Comparison of ENCODE assay signal across 13 cellular contexts in genomic region chr14:102215522-102216250, GRCh38.
DNase-seq lines count a peak whose midpoint lies in the region; ATAC-seq and TF ChIP-seq lines count a peak whose summit lies in the region.
"Had no signal": no experiment of that assay in that cellular context is flagged by ENCODE, and none has a peak within 500 bp of the region (broad histone marks: within the 10 kb centered on the region; RNA-seq: fewer than 3 reads in every experiment).

No MANE protein-coding gene starts in this region.

- no peak overlapping the region for H3K4ac ChIP-seq in trophoblast cell (ENCODE audit: low read depth, low read length)

- peak overlapping the region; percentile 25 for H3K18ac ChIP-seq in trophoblast cell (ENCODE audit: low read length)

- no peak overlapping the region for H4K8ac ChIP-seq in trophoblast cell (ENCODE audit: low read depth, low read length)

- H3K4me3 ChIP-seq in fibroblast of lung (replicated peaks in 1 of 4; ENCODE audit: control extremely low read depth in 1 of 4, insufficient read depth in 1 of 4, low read depth in 3 of 4, low read length in 4 of 4) (no peak overlapping the region), trophoblast cell (ENCODE audit: low read depth, low read length) (no peak overlapping the region)
- H3K4me3 ChIP-seq: pancreas had no signal

- H3K79me1 ChIP-seq in trophoblast cell (ENCODE audit: low read length): no peaks in the 10 kb centered on the region

- POLR2A ChIA-PET in activated CD4-positive, alpha-beta memory T cell treated with anti-CD3 and anti-CD28 coated beads for 36 hours (lab: Charles Lee): no interaction called here

- H3K4me1 ChIP-seq in fibroblast of lung (ENCODE audit: control insufficient read depth, extremely low read depth, insufficient read depth, low read length): peaks cover 3% of the 10 kb centered on the region
- no peaks in the 10 kb centered on the region for H3K4me1 ChIP-seq in trophoblast cell (ENCODE audit: control insufficient read depth in 1 of 2, insufficient read depth in 2 of 2, low read length in 2 of 2)
- H3K4me1 ChIP-seq: pancreas had no signal

- H4K12ac ChIP-seq in trophoblast cell (ENCODE audit: low read depth, low read length): no peak overlapping the region

- intact Hi-C loops in activated CD4-positive, alpha-beta memory T cell treated with anti-CD3 and anti-CD28 coated beads for 36 hours (cut with micrococcal nuclease): no loop called here

- no peak overlapping the region for H2BK5ac ChIP-seq in trophoblast cell (ENCODE audit: low read depth, low read length, poor library complexity)

- H3K79me2 ChIP-seq in fibroblast of lung (ENCODE audit: control insufficient read depth, insufficient read depth, low read length) (peaks cover 5% of the 10 kb centered on the region), trophoblast cell (ENCODE audit: control insufficient read depth, insufficient read depth, low read length, poor library complexity) (no peaks in the 10 kb centered on the region)

- no peaks in the 10 kb centered on the region for H4K20me1 ChIP-seq in fibroblast of lung (ENCODE audit: control insufficient read depth, extremely low read depth, insufficient read depth, low read length)

- no peak overlapping the region for H3K14ac ChIP-seq in trophoblast cell (ENCODE audit: low read length)

- no peak overlapping the region for H4K91ac ChIP-seq in trophoblast cell (ENCODE audit: low read depth, low read length)

- no peaks in the 10 kb centered on the region for H3K36me3 ChIP-seq in fibroblast of lung (ENCODE audit: control insufficient read depth, insufficient read depth, low read length)
- peaks cover 24 to 25% of the 10 kb centered on the region in 2 experiments for H3K36me3 ChIP-seq in trophoblast cell (ENCODE audit: control insufficient read depth in 1 of 2, insufficient read depth in 2 of 2, low read length in 2 of 2)

- no peak overlapping the region for H2BK12ac ChIP-seq in trophoblast cell (ENCODE audit: low read length)

- H3K27me3 Mint-ChIP-seq in activated CD4-positive, alpha-beta memory T cell treated with anti-CD3 and anti-CD28 coated beads for 36 hours: no peaks in the 10 kb centered on the region
- no peaks in the 10 kb centered on the region for H3K27me3 Mint-ChIP-seq in activated CD8-positive, alpha-beta memory T cell treated with anti-CD3 and anti-CD28 coated beads, Interleukin-2, amount 10 ng/mL, durations not matched to agents 7 days and 5 days
- H3K27me3 Mint-ChIP-seq: activated CD4-positive, alpha-beta T cell treated with anti-CD3 and anti-CD28 coated beads for 36 hours; CD4-positive, CD25-positive, alpha-beta regulatory T cell had no signal

- H3K27ac Mint-ChIP-seq in activated CD4-positive, alpha-beta memory T cell treated with anti-CD3 and anti-CD28 coated beads for 36 hours: no peak overlapping the region
- no peak overlapping the region for H3K27ac Mint-ChIP-seq in activated CD8-positive, alpha-beta memory T cell treated with anti-CD3 and anti-CD28 coated beads, Interleukin-2, amount 10 ng/mL, durations not matched to agents 7 days and 5 days
- H3K27ac Mint-ChIP-seq: activated CD4-positive, alpha-beta T cell treated with anti-CD3 and anti-CD28 coated beads for 36 hours; CD4-positive, CD25-positive, alpha-beta regulatory T cell had no signal

- no peak overlapping the region for H2AK5ac ChIP-seq in trophoblast cell (ENCODE audit: low read length)

- no peak overlapping the region for H3K27ac ChIP-seq in fibroblast of lung (ENCODE audit: insufficient read depth, low read length)
- H3K27ac ChIP-seq in trophoblast cell (ENCODE audit: low read depth, low read length): no peak overlapping the region
- H3K27ac ChIP-seq: pancreas had no signal

- H3K27me3 ChIP-seq in fibroblast of lung (ENCODE audit: control insufficient read depth, insufficient read depth, low read length): no peaks in the 10 kb centered on the region
- H3K27me3 ChIP-seq in trophoblast cell (ENCODE audit: insufficient read depth, low read length): no peaks in the 10 kb centered on the region
- H3K27me3 ChIP-seq: pancreas had no signal

- peak; percentile 65 for DNase-seq in DMS53 treated with DMSO at 0.1 percent for 48 hours (lab: John Stamatoyannopoulos, UW; ENCODE audit: unreplicated experiment)
- DNase-seq in NCI-H510A treated with DMSO at 0.1 percent for 48 hours (lab: John Stamatoyannopoulos, UW): peak; percentile 76
- DNase-seq in fibroblast of lung (ENCODE audit: low read depth in 2 of 2): peak in 1 of 2 donors; percentile 31
- no peak for DNase-seq in trophoblast cell
- no peak for DNase-seq in activated gamma-delta T cell (lab: John Stamatoyannopoulos, UW)
- DNase-seq in activated CD4-positive, alpha-beta memory T cell treated with anti-CD3 and anti-CD28 coated beads for 36 hours: no peak
- no peak for DNase-seq in activated CD8-positive, alpha-beta memory T cell treated with anti-CD3 and anti-CD28 coated beads, Interleukin-2, amount 10 ng/mL, durations not matched to agents 7 days and 5 days
- DNase-seq: activated CD4-positive, alpha-beta T cell treated with anti-CD3 and anti-CD28 coated beads for 36 hours; activated naive CD4-positive, alpha-beta T cell; CD4-positive, CD25-positive, alpha-beta regulatory T cell; NCI-H2171 had no signal

- ATAC-seq in GM21390 (IDR thresholded peaks at IDR 0.05; ENCODE audit: unreplicated experiment): no peak
- ATAC-seq in activated CD8-positive, alpha-beta memory T cell treated with anti-CD3 and anti-CD28 coated beads, Interleukin-2, amount 10 ng/mL, durations not matched to agents 7 days and 5 days: no peak
- ATAC-seq: activated CD4-positive, alpha-beta T cell treated with anti-CD3 and anti-CD28 coated beads for 36 hours had no signal

- H3K23ac ChIP-seq in trophoblast cell (ENCODE audit: low read length): no peak overlapping the region

- H2AFZ ChIP-seq in fibroblast of lung (ENCODE audit: low read length) (no peak overlapping the region), trophoblast cell (ENCODE audit: insufficient read depth, low read length, poor library complexity) (no peak overlapping the region)

- peak overlapping the region; percentile 2 for H3K4me2 ChIP-seq in fibroblast of lung (ENCODE audit: extremely low read depth, insufficient read depth, low read length)
- no peak overlapping the region for H3K4me2 ChIP-seq in trophoblast cell (ENCODE audit: low read length)

- H3K9ac ChIP-seq in fibroblast of lung (ENCODE audit: insufficient read depth, low read length): no peak overlapping the region
- no peak overlapping the region for H3K9ac ChIP-seq in trophoblast cell (ENCODE audit: low read length)

- no peak overlapping the region for H3K4me3 Mint-ChIP-seq in activated CD4-positive, alpha-beta memory T cell treated with anti-CD3 and anti-CD28 coated beads for 36 hours
- H3K4me3 Mint-ChIP-seq in activated CD8-positive, alpha-beta memory T cell treated with anti-CD3 and anti-CD28 coated beads, Interleukin-2, amount 10 ng/mL, durations not matched to agents 7 days and 5 days: no peak overlapping the region
- H3K4me3 Mint-ChIP-seq: activated CD4-positive, alpha-beta T cell treated with anti-CD3 and anti-CD28 coated beads for 36 hours; CD4-positive, CD25-positive, alpha-beta regulatory T cell had no signal

- no peaks in the 10 kb centered on the region for H3K9me3 Mint-ChIP-seq in activated CD4-positive, alpha-beta memory T cell treated with anti-CD3 and anti-CD28 coated beads for 36 hours
- H3K9me3 Mint-ChIP-seq in activated CD8-positive, alpha-beta memory T cell treated with anti-CD3 and anti-CD28 coated beads, Interleukin-2, amount 10 ng/mL, durations not matched to agents 7 days and 5 days (ENCODE audit: low read depth): no peaks in the 10 kb centered on the region
- H3K9me3 Mint-ChIP-seq: CD4-positive, CD25-positive, alpha-beta regulatory T cell had no signal

- H3K9me3 ChIP-seq in fibroblast of lung (ENCODE audit: control insufficient read depth, insufficient read depth, low read depth, low read length) (no peaks in the 10 kb centered on the region), trophoblast cell (ENCODE audit: insufficient read depth, low read depth, low read length) (no peaks in the 10 kb centered on the region)
- H3K9me3 ChIP-seq: pancreas had no signal

- H3K4me1 Mint-ChIP-seq in activated CD4-positive, alpha-beta memory T cell treated with anti-CD3 and anti-CD28 coated beads for 36 hours (ENCODE audit: low read depth): peaks cover 13% of the 10 kb centered on the region
- peaks cover 6% of the 10 kb centered on the region for H3K4me1 Mint-ChIP-seq in activated CD8-positive, alpha-beta memory T cell treated with anti-CD3 and anti-CD28 coated beads, Interleukin-2, amount 10 ng/mL, durations not matched to agents 7 days and 5 days

- H3K36me3 Mint-ChIP-seq in activated CD4-positive, alpha-beta memory T cell treated with anti-CD3 and anti-CD28 coated beads for 36 hours: no peaks in the 10 kb centered on the region
- no peaks in the 10 kb centered on the region for H3K36me3 Mint-ChIP-seq in activated CD8-positive, alpha-beta memory T cell treated with anti-CD3 and anti-CD28 coated beads, Interleukin-2, amount 10 ng/mL, durations not matched to agents 7 days and 5 days

- no CpG with 5 or more reads among the region's 23 CpGs for WGBS in trophoblast cell (ENCODE audit: extremely low coverage, insufficient coverage, insufficient read length)

- TF ChIP-seq CTCF in fibroblast of lung (conservative IDR thresholded peaks at IDR 0.05 in 1 of 2, IDR thresholded peaks at IDR 0.05 in 1 of 2; ENCODE audit: low read depth in 1 of 2, low read length in 2 of 2): no peak

- no peak overlapping the region for H2BK120ac ChIP-seq in trophoblast cell (ENCODE audit: insufficient read depth, low read length, poor library complexity)

- CTCF ChIA-PET in activated CD4-positive, alpha-beta memory T cell treated with anti-CD3 and anti-CD28 coated beads for 36 hours (lab: Charles Lee): interaction anchor here (0.5 to 1.3 kb wide), 4 partner anchors 119 to 235 kb away, joined by 3 to 4 read pairs (median 3); no protein-coding TSS in a partner anchor
- CTCF ChIA-PET in activated CD8-positive, alpha-beta memory T cell treated with anti-CD3 and anti-CD28 coated beads, Interleukin-2, amount 10 ng/mL, durations not matched to agents 7 days and 5 days (lab: Charles Lee): interaction anchor here (0.6 kb wide), 1 partner anchor 253 kb away, joined by 4 read pairs; no protein-coding TSS in a partner anchor

Comparison
In these comparisons a context has a peak if more than half of its experiments do, and no peak if none do; other contexts are left out.
1. DNase-seq: peak in DMS53 treated with DMSO at 0.1 percent for 48 hours (single experiment) and NCI-H510A treated with DMSO at 0.1 percent for 48 hours (single experiment); none in trophoblast cell (0 of 2), activated gamma-delta T cell (single experiment), activated CD4-positive, alpha-beta memory T cell treated with anti-CD3 and anti-CD28 coated beads for 36 hours (single experiment) and activated CD8-positive, alpha-beta memory T cell treated with anti-CD3 and anti-CD28 coated beads, Interleukin-2, amount 10 ng/mL, durations not matched to agents 7 days and 5 days (single experiment).